8 cellular contexts compared by ENCODE assay signal in genomic region chr11:110349109-110349996, GRCh38. TPM values are rescaled to one million over a fixed set of nuclear protein-coding genes. Genes with fewer than 3 reads are reported as not detected.
A peak's percentile ranks its signal among the peaks of the same experiment; 100 is the strongest.
DNase-seq lines count a peak whose midpoint lies in the region; ATAC-seq and TF ChIP-seq lines count a peak whose summit lies in the region.

No MANE protein-coding gene starts in this region.

- H3K27me3 ChIP-seq in upper lobe of right lung, result no peaks in the 10 kb centered on the region

- intact Hi-C loops in upper lobe of right lung (cut with DNase I), result no loop called here

- H3K4me3 ChIP-seq in upper lobe of right lung, result no peak overlapping the region

- no peaks in the 10 kb centered on the region for H3K4me1 ChIP-seq in upper lobe of right lung

- H3K27ac ChIP-seq in VCaP, result peak overlapping the region; percentile 18; the same call in 1 of the 2 replicates
- no peak overlapping the region for H3K27ac ChIP-seq in upper lobe of right lung

- no peaks in the 10 kb centered on the region for H3K36me3 ChIP-seq in upper lobe of right lung

- DNase-seq in medulla oblongata (ENCODE audit: extremely low spot score), result peak; percentile 68
- DNase-seq in mesenteric fat pad (ENCODE audit: low spot score), result no peak
- no peak for DNase-seq in CD1c-positive myeloid dendritic cell (ENCODE audit: extremely low spot score)
- DNase-seq in NOMO-1 (lab: John Stamatoyannopoulos, UW; ENCODE audit: unreplicated experiment in 2 of 2), result no peak
- no peak for DNase-seq in upper lobe of right lung

- no peaks in the 10 kb centered on the region for H3K9me3 ChIP-seq in upper lobe of right lung

- ATAC-seq in GM18868 (IDR thresholded peaks at IDR 0.05; ENCODE audit: unreplicated experiment) (peak; percentile 93), HG02840 (IDR thresholded peaks at IDR 0.05; ENCODE audit: low FRiP score, unreplicated experiment) (peak; percentile 63), upper lobe of right lung (no peak)

- TF ChIP-seq CTCF in VCaP (conservative IDR thresholded peaks at IDR 0.05) (no peak), upper lobe of right lung (IDR thresholded peaks at IDR 0.05) (no peak)

RNA-seq across cellular contexts. Expression of gene RDX, which starts 52.9 kb away (rescaled TPM):
- 128 TPM for total RNA-seq in mesenteric fat pad
- 146 TPM for total RNA-seq in upper lobe of right lung
